In the genomic region with DNA sequence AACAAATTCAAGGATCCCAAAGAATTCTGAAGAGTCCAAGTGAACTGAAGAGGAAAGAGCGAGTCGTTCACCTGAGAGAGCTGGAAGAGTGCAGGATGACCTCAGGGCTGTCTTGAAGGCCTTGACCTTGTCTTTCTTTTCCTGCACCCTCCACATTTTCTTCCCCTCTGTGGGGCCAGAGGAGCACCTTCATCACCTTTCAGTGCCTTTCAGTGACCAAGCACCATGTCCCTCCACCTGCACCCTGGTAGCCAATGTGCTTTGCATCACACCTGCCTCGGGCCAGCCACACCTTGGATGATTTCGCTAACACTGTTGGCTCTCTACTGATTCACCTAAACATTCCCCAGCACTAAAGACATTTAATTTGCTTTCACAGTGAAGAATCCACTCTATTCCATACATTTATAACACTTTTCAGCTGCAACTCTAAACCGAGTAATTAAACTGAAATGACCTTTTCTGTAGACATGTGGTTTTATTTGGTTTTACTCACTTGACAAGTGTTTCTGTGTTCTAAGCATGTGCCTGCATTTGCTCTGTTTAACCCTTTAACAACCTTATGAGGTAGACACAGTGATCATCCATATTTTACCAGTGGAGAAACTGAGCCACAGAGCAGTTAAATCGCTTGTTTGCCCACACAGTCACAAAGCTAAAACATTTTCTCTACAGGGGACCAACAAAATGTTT, we compare ENCODE assay signal across 28 cellular contexts.
"Had no signal": no experiment of that assay in that cellular context is flagged by ENCODE, and none has a peak within 500 bp of the region (broad histone marks: within the 10 kb centered on the region; RNA-seq: fewer than 3 reads in every experiment).

No MANE protein-coding gene starts in this region.

- H3K36me3 ChIP-seq: colonic mucosa, esophagus muscularis mucosa, gastroesophageal sphincter, heart left ventricle, left lung, pancreas, right atrium auricular region, spleen, thoracic aorta, tibial nerve, upper lobe of left lung had no signal

- H3K4me3 ChIP-seq: colonic mucosa, esophagus muscularis mucosa, gastroesophageal sphincter, heart left ventricle, hepatocyte, left lung, pancreas, right atrium auricular region, skin epidermis, spleen, thoracic aorta, tibial nerve, upper lobe of left lung had no signal

- DNase-seq: colonic mucosa; effector CD8-positive, alpha-beta T cell; endodermal cell; foreskin keratinocyte; heart left ventricle; left cardiac atrium; left lung; mesenchymal stem cell; midbrain; naive thymus-derived CD4-positive, alpha-beta T cell; nephron progenitor cell; nucleus accumbens; spleen; stimulated activated CD4-positive, alpha-beta T cell treated with anti-CD3 and anti-CD28 coated beads, Interleukin-4, amount 100 ng/mL, for 4 hours; stimulated activated naive CD8-positive, alpha-beta T cell treated with anti-CD3 and anti-CD28 coated beads, Interleukin-15, Interleukin-2, amounts not matched to agents 100 U/mL and 50 U/mL, for 24 hours; upper lobe of left lung had no signal

- H3K27me3 Mint-ChIP-seq: dendritic cell treated with granulocyte-macrophage colony-stimulating factor and Interleukin-4, amounts not matched to agents 40 ng/mL and 50 ng/mL, for 4 days; naive thymus-derived CD4-positive, alpha-beta T cell; progenitor cell of endocrine pancreas; stimulated activated memory B cell treated with anti-CD40 and anti-IgM and Interleukin-4, amounts not matched to agents 10 μg/mL and 1 μg/mL and 100 μg/mL, for 72 hours had no signal

- H3K27me3 ChIP-seq: colonic mucosa, esophagus muscularis mucosa, foreskin keratinocyte, gastroesophageal sphincter, heart left ventricle, hepatocyte, left lung, pancreas, right atrium auricular region, spleen, tibial nerve, upper lobe of left lung had no signal

- H3K4me3 Mint-ChIP-seq: dendritic cell treated with granulocyte-macrophage colony-stimulating factor and Interleukin-4, amounts not matched to agents 40 ng/mL and 50 ng/mL, for 4 days; endodermal cell; naive thymus-derived CD4-positive, alpha-beta T cell; nephron progenitor cell; stimulated activated memory B cell treated with anti-CD40 and anti-IgM and Interleukin-4, amounts not matched to agents 10 μg/mL and 1 μg/mL and 100 μg/mL, for 72 hours had no signal

- FAIRE-seq: pancreas, urothelium cell line had no signal

- H3K27ac ChIP-seq: colonic mucosa, esophagus muscularis mucosa, foreskin keratinocyte, gastroesophageal sphincter, heart left ventricle, hepatocyte, left lung, pancreas, right atrium auricular region, skin epidermis, spleen, thoracic aorta, tibial nerve, upper lobe of left lung had no signal

- H3K9me3 Mint-ChIP-seq: dendritic cell treated with granulocyte-macrophage colony-stimulating factor and Interleukin-4, amounts not matched to agents 40 ng/mL and 50 ng/mL, for 4 days; endodermal cell; nephron progenitor cell; stimulated activated memory B cell treated with anti-CD40 and anti-IgM and Interleukin-4, amounts not matched to agents 10 μg/mL and 1 μg/mL and 100 μg/mL, for 72 hours had no signal

- H3K9me3 ChIP-seq: colonic mucosa, left lung, pancreas, right atrium auricular region, thoracic aorta, upper lobe of left lung had no signal

- H3K4me2 ChIP-seq: hepatocyte had no signal

- H3K4me1 Mint-ChIP-seq: naive thymus-derived CD4-positive, alpha-beta T cell; nephron progenitor cell; stimulated activated memory B cell treated with anti-CD40 and anti-IgM and Interleukin-4, amounts not matched to agents 10 μg/mL and 1 μg/mL and 100 μg/mL, for 72 hours had no signal

- ATAC-seq: foreskin keratinocyte; gastroesophageal sphincter; heart left ventricle; left cardiac atrium; left lung; naive thymus-derived CD4-positive, alpha-beta T cell; pancreas; stimulated activated memory B cell treated with anti-CD40 and anti-IgM and Interleukin-4, amounts not matched to agents 10 μg/mL and 1 μg/mL and 100 μg/mL, for 72 hours; stimulated activated naive CD8-positive, alpha-beta T cell treated with anti-CD3 and anti-CD28 coated beads, Interleukin-15, Interleukin-2, amounts not matched to agents 100 U/mL and 50 U/mL, for 24 hours had no signal

- H3K4me1 ChIP-seq: colonic mucosa, esophagus muscularis mucosa, foreskin keratinocyte, gastroesophageal sphincter, heart left ventricle, left lung, pancreas, right atrium auricular region, spleen, tibial nerve, upper lobe of left lung had no signal

- H3K36me3 Mint-ChIP-seq: naive thymus-derived CD4-positive, alpha-beta T cell; stimulated activated memory B cell treated with anti-CD40 and anti-IgM and Interleukin-4, amounts not matched to agents 10 μg/mL and 1 μg/mL and 100 μg/mL, for 72 hours had no signal

- H3K27ac Mint-ChIP-seq: dendritic cell treated with granulocyte-macrophage colony-stimulating factor and Interleukin-4, amounts not matched to agents 40 ng/mL and 50 ng/mL, for 4 days; endodermal cell; naive thymus-derived CD4-positive, alpha-beta T cell; nephron progenitor cell; progenitor cell of endocrine pancreas; stimulated activated memory B cell treated with anti-CD40 and anti-IgM and Interleukin-4, amounts not matched to agents 10 μg/mL and 1 μg/mL and 100 μg/mL, for 72 hours had no signal
